In genomic region chr15:77027111-77027696, GRCh38 we compare ENCODE assay signal across 15 cellular contexts. TPM values are rescaled to one million over a fixed set of nuclear protein-coding genes. Genes with fewer than 3 reads are reported as not detected.
DNase-seq lines count a peak whose midpoint lies in the region; ATAC-seq and TF ChIP-seq lines count a peak whose summit lies in the region.
"Had no signal": no experiment of that assay in that cellular context is flagged by ENCODE, and none has a peak within 500 bp of the region (broad histone marks: within the 10 kb centered on the region; RNA-seq: fewer than 3 reads in every experiment).

No MANE protein-coding gene starts in this region.

- no peak for ATAC-seq in activated CD4-positive, alpha-beta T cell treated with anti-CD3 and anti-CD28 coated beads for 36 hours
- ATAC-seq in GM18907 (IDR thresholded peaks at IDR 0.05; ENCODE audit: unreplicated experiment), result no peak
- ATAC-seq: A549 had no signal

- no peak overlapping the region for H2AFZ ChIP-seq in GM23248

- DNase-seq in activated CD4-positive, alpha-beta T cell treated with anti-CD3 and anti-CD28 coated beads for 36 hours, result peak; percentile 6
- DNase-seq in activated CD4-positive, alpha-beta T cell treated with anti-CD3 and anti-CD28 coated beads, Interleukin-2, amount 10 ng/mL, durations not matched to agents 7 days and 5 days, result no peak
- DNase-seq in effector memory CD4-positive, alpha-beta T cell, result no peak
- DNase-seq in posterior vena cava (ENCODE audit: low spot score), result peak; percentile 54
- no peak for DNase-seq in nephron progenitor cell
- no peak for DNase-seq in GM23248
- DNase-seq: HCEC 1CT, KBM-7, NCI-H1930, NCI-H748 treated with DMSO at 0.1 percent for 48 hours had no signal

- peaks cover 67% of the 10 kb centered on the region for H3K36me3 ChIP-seq in effector memory CD4-positive, alpha-beta T cell (ENCODE audit: control insufficient read depth, insufficient read depth, low read length)
- H3K36me3 ChIP-seq in GM23248 (ENCODE audit: low read depth), result no peaks in the 10 kb centered on the region
- H3K36me3 ChIP-seq: vagina had no signal

- H3F3A ChIP-seq in GM23248 (ENCODE audit: insufficient read depth), result no peaks in the 10 kb centered on the region

- H3K27ac ChIP-seq in effector memory CD4-positive, alpha-beta T cell (ENCODE audit: insufficient read depth, low read length, poor library complexity, severe bottlenecking), result peak overlapping the region; percentile 22
- no peak overlapping the region for H3K27ac ChIP-seq in GM23248
- H3K27ac ChIP-seq: A549, RWPE1, vagina had no signal

- in situ Hi-C loops in GM23248 (cut with MboI), result no loop called here

- no peak overlapping the region for H3K27ac Mint-ChIP-seq in activated CD4-positive, alpha-beta T cell treated with anti-CD3 and anti-CD28 coated beads for 36 hours
- H3K27ac Mint-ChIP-seq in activated CD4-positive, alpha-beta T cell treated with anti-CD3 and anti-CD28 coated beads, Interleukin-2, amount 10 ng/mL, durations not matched to agents 7 days and 5 days, result no peak overlapping the region
- peak overlapping the region; percentile 36 for H3K27ac Mint-ChIP-seq in T-helper 1 cell treated with Interleukin-12 subunit alpha and Interleukin-12 subunit beta and Interleukin-4 antibody, amounts not matched to agents 30 μg/mL and 1 μg/mL, for 36 hours
- no peak overlapping the region for H3K27ac Mint-ChIP-seq in nephron progenitor cell

- no peak overlapping the region for H3K9ac ChIP-seq in GM23248

- H4K20me1 ChIP-seq in GM23248 (ENCODE audit: insufficient read depth), result no peaks in the 10 kb centered on the region

- POLR2A ChIA-PET in activated CD4-positive, alpha-beta T cell treated with anti-CD3 and anti-CD28 coated beads for 36 hours (lab: Charles Lee), result no interaction called here
- POLR2A ChIA-PET in activated CD4-positive, alpha-beta T cell treated with anti-CD3 and anti-CD28 coated beads, Interleukin-2, amount 10 ng/mL, durations not matched to agents 7 days and 5 days (lab: Charles Lee), result no interaction called here

- no peak overlapping the region for H3K4me3 Mint-ChIP-seq in activated CD4-positive, alpha-beta T cell treated with anti-CD3 and anti-CD28 coated beads for 36 hours
- no peak overlapping the region for H3K4me3 Mint-ChIP-seq in activated CD4-positive, alpha-beta T cell treated with anti-CD3 and anti-CD28 coated beads, Interleukin-2, amount 10 ng/mL, durations not matched to agents 7 days and 5 days
- H3K4me3 Mint-ChIP-seq in T-helper 1 cell treated with Interleukin-12 subunit alpha and Interleukin-12 subunit beta and Interleukin-4 antibody, amounts not matched to agents 30 μg/mL and 1 μg/mL, for 36 hours, result no peak overlapping the region
- no peak overlapping the region for H3K4me3 Mint-ChIP-seq in nephron progenitor cell

- intact Hi-C loops in activated CD4-positive, alpha-beta T cell treated with anti-CD3 and anti-CD28 coated beads for 36 hours (cut with DNase I, micrococcal nuclease), result no loop called here
- intact Hi-C loops in posterior vena cava (cut with DNase I), result loop anchor here (10.0 kb wide), 2 partner anchors 78 to 518 kb away; no protein-coding TSS in a partner anchor

- no peak overlapping the region for H3K4me3 ChIP-seq in effector memory CD4-positive, alpha-beta T cell (ENCODE audit: insufficient read depth, low read depth, low read length, poor library complexity, severe bottlenecking)
- no peak overlapping the region for H3K4me3 ChIP-seq in GM23248
- H3K4me3 ChIP-seq: A549 had no signal

- no peak overlapping the region for H3K4me2 ChIP-seq in GM23248 (ENCODE audit: unreplicated experiment)

- H3K79me2 ChIP-seq in GM23248 (ENCODE audit: insufficient read depth), result no peaks in the 10 kb centered on the region

- CTCF ChIA-PET in activated CD4-positive, alpha-beta T cell treated with anti-CD3 and anti-CD28 coated beads for 36 hours (lab: Charles Lee), result interaction anchor here (0.8 to 6.1 kb wide), 2 partner anchors 32 to 51 kb away, joined by 4 to 87 read pairs; partner anchors contain the start of gene PSTPIP1
- CTCF ChIA-PET in activated CD4-positive, alpha-beta T cell treated with anti-CD3 and anti-CD28 coated beads, Interleukin-2, amount 10 ng/mL, durations not matched to agents 7 days and 5 days (lab: Charles Lee), result no interaction called here

- no peaks in the 10 kb centered on the region for H3K27me3 ChIP-seq in effector memory CD4-positive, alpha-beta T cell (replicated peaks; ENCODE audit: control insufficient read depth, insufficient read depth, low read length, poor library complexity, severe bottlenecking)
- no peaks in the 10 kb centered on the region for H3K27me3 ChIP-seq in GM23248 (replicated peaks; ENCODE audit: insufficient read depth)
- H3K27me3 ChIP-seq: vagina had no signal

- no peaks in the 10 kb centered on the region for H3K27me3 Mint-ChIP-seq in activated CD4-positive, alpha-beta T cell treated with anti-CD3 and anti-CD28 coated beads for 36 hours
- H3K27me3 Mint-ChIP-seq in activated CD4-positive, alpha-beta T cell treated with anti-CD3 and anti-CD28 coated beads, Interleukin-2, amount 10 ng/mL, durations not matched to agents 7 days and 5 days, result no peaks in the 10 kb centered on the region
- H3K27me3 Mint-ChIP-seq in T-helper 1 cell treated with Interleukin-12 subunit alpha and Interleukin-12 subunit beta and Interleukin-4 antibody, amounts not matched to agents 30 μg/mL and 1 μg/mL, for 36 hours (ENCODE audit: low read depth), result no peaks in the 10 kb centered on the region
- H3K27me3 Mint-ChIP-seq in nephron progenitor cell (ENCODE audit: low read depth, poor library complexity), result peaks cover 4% of the 10 kb centered on the region

- no peaks in the 10 kb centered on the region for H3K9me3 Mint-ChIP-seq in activated CD4-positive, alpha-beta T cell treated with anti-CD3 and anti-CD28 coated beads for 36 hours (ENCODE audit: low read depth)
- H3K9me3 Mint-ChIP-seq in activated CD4-positive, alpha-beta T cell treated with anti-CD3 and anti-CD28 coated beads, Interleukin-2, amount 10 ng/mL, durations not matched to agents 7 days and 5 days, result no peaks in the 10 kb centered on the region
- no peaks in the 10 kb centered on the region for H3K9me3 Mint-ChIP-seq in T-helper 1 cell treated with Interleukin-12 subunit alpha and Interleukin-12 subunit beta and Interleukin-4 antibody, amounts not matched to agents 30 μg/mL and 1 μg/mL, for 36 hours
- H3K9me3 Mint-ChIP-seq in nephron progenitor cell, result no peaks in the 10 kb centered on the region

- peaks cover 12% of the 10 kb centered on the region for H3K4me1 ChIP-seq in effector memory CD4-positive, alpha-beta T cell (ENCODE audit: control insufficient read depth, insufficient read depth, low read length, poor library complexity, severe bottlenecking)
- H3K4me1 ChIP-seq in GM23248 (ENCODE audit: insufficient read depth), result peaks cover 7% of the 10 kb centered on the region
- H3K4me1 ChIP-seq: A549 had no signal

- H3K9me3 ChIP-seq in effector memory CD4-positive, alpha-beta T cell (ENCODE audit: control insufficient read depth, low read length), result no peaks in the 10 kb centered on the region
- no peaks in the 10 kb centered on the region for H3K9me3 ChIP-seq in GM23248 (ENCODE audit: low read depth)
- H3K9me3 ChIP-seq: A549, vagina had no signal

- peaks cover 20% of the 10 kb centered on the region for H3K4me1 Mint-ChIP-seq in activated CD4-positive, alpha-beta T cell treated with anti-CD3 and anti-CD28 coated beads for 36 hours
- H3K4me1 Mint-ChIP-seq in activated CD4-positive, alpha-beta T cell treated with anti-CD3 and anti-CD28 coated beads, Interleukin-2, amount 10 ng/mL, durations not matched to agents 7 days and 5 days, result peaks cover 34% of the 10 kb centered on the region
- peaks cover 28% of the 10 kb centered on the region for H3K4me1 Mint-ChIP-seq in T-helper 1 cell treated with Interleukin-12 subunit alpha and Interleukin-12 subunit beta and Interleukin-4 antibody, amounts not matched to agents 30 μg/mL and 1 μg/mL, for 36 hours (ENCODE audit: low read depth)
- H3K4me1 Mint-ChIP-seq in nephron progenitor cell, result peaks cover 18% of the 10 kb centered on the region

- no peaks in the 10 kb centered on the region for H3K9me2 ChIP-seq in GM23248 (ENCODE audit: insufficient read depth)

- TF ChIP-seq CTCF in nephron progenitor cell (IDR thresholded peaks at IDR 0.05), result no peak

- H3K36me3 Mint-ChIP-seq in activated CD4-positive, alpha-beta T cell treated with anti-CD3 and anti-CD28 coated beads for 36 hours (ENCODE audit: low read depth), result peaks cover 39% of the 10 kb centered on the region
- peaks cover 57% of the 10 kb centered on the region for H3K36me3 Mint-ChIP-seq in activated CD4-positive, alpha-beta T cell treated with anti-CD3 and anti-CD28 coated beads, Interleukin-2, amount 10 ng/mL, durations not matched to agents 7 days and 5 days (ENCODE audit: low read depth)
- peaks cover 33% of the 10 kb centered on the region for H3K36me3 Mint-ChIP-seq in T-helper 1 cell treated with Interleukin-12 subunit alpha and Interleukin-12 subunit beta and Interleukin-4 antibody, amounts not matched to agents 30 μg/mL and 1 μg/mL, for 36 hours (ENCODE audit: low read depth)
- H3K36me3 Mint-ChIP-seq in nephron progenitor cell (ENCODE audit: low read depth), result no peaks in the 10 kb centered on the region

- 76 to 82% methylated on average over 12 of the region's 12 CpGs for WGBS in GM23248 (ENCODE audit: low coverage in 1 of 2, low lambda C conversion rate in 2 of 2, missing lambda C conversion rate in 2 of 2), 2 experiments

RNA-seq across cellular contexts. Expression of gene PSTPIP1, which starts 32.3 kb away (rescaled TPM):
- total RNA-seq in activated CD4-positive, alpha-beta T cell treated with anti-CD3 and anti-CD28 coated beads for 36 hours, result 100 to 1,000 TPM; 100 to 125 TPM
- total RNA-seq in activated CD4-positive, alpha-beta T cell treated with anti-CD3 and anti-CD28 coated beads, Interleukin-2, amount 10 ng/mL, durations not matched to agents 7 days and 5 days, result 100 to 1,000 TPM; 135 to 176 TPM
- total RNA-seq in posterior vena cava, result 10 to 100 TPM; 12.9 to 18.1 TPM
- 0.38 TPM in 1 of 2 replicates, not detected in the other for total RNA-seq in GM23248 (2014; rRNA removed; shearing (Covaris generic))
- polyA plus RNA-seq in GM23248 (2016; fragmentation: Nextera tagmentation; extraction: Ambion mirVana), result 0.71 and 0.80 TPM in 2 replicates
- polyA plus RNA-seq: A549 had no signal

RNA-seq across cellular contexts. Expression of gene TSPAN3, which starts 43.7 kb away (rescaled TPM):
- 10 to 100 TPM; 26.2 to 28.4 TPM for total RNA-seq in activated CD4-positive, alpha-beta T cell treated with anti-CD3 and anti-CD28 coated beads for 36 hours
- 10 to 100 TPM; 14.5 to 16.7 TPM for total RNA-seq in activated CD4-positive, alpha-beta T cell treated with anti-CD3 and anti-CD28 coated beads, Interleukin-2, amount 10 ng/mL, durations not matched to agents 7 days and 5 days
- total RNA-seq in posterior vena cava, result 100 to 1,000 TPM; 111 to 128 TPM
- total RNA-seq in GM23248 (2014; rRNA removed; shearing (Covaris generic)), result 321 and 332 TPM in 2 replicates
- polyA plus RNA-seq in GM23248 (2016; fragmentation: Nextera tagmentation; extraction: Ambion mirVana), result 307 and 320 TPM in 2 replicates

Comparison
In these comparisons a context has a peak if more than half of its experiments do, and no peak if none do; other contexts are left out.
1. DNase-seq: peak in activated CD4-positive, alpha-beta T cell treated with anti-CD3 and anti-CD28 coated beads for 36 hours (single experiment) and posterior vena cava (single experiment); none in activated CD4-positive, alpha-beta T cell treated with anti-CD3 and anti-CD28 coated beads, Interleukin-2, amount 10 ng/mL, durations not matched to agents 7 days and 5 days (single experiment), effector memory CD4-positive, alpha-beta T cell (0 of 3), nephron progenitor cell (single experiment) and GM23248 (single experiment).
2. RNA of gene PSTPIP1, which starts 32.3 kb away (total RNA-seq): 135 to 176 TPM in activated CD4-positive, alpha-beta T cell treated with anti-CD3 and anti-CD28 coated beads, Interleukin-2, amount 10 ng/mL, durations not matched to agents 7 days and 5 days, 100 to 125 TPM in activated CD4-positive, alpha-beta T cell treated with anti-CD3 and anti-CD28 coated beads for 36 hours and 12.9 to 18.1 TPM in posterior vena cava; 0.38 TPM in GM23248; every median in the first group is over 10 times any median in the second.
3. intact Hi-C loops: an anchor here in posterior vena cava (10.0 kb wide); none called in activated CD4-positive, alpha-beta T cell treated with anti-CD3 and anti-CD28 coated beads for 36 hours.